Comparison of ENCODE assay signal across 16 cellular contexts in the genomic region with DNA sequence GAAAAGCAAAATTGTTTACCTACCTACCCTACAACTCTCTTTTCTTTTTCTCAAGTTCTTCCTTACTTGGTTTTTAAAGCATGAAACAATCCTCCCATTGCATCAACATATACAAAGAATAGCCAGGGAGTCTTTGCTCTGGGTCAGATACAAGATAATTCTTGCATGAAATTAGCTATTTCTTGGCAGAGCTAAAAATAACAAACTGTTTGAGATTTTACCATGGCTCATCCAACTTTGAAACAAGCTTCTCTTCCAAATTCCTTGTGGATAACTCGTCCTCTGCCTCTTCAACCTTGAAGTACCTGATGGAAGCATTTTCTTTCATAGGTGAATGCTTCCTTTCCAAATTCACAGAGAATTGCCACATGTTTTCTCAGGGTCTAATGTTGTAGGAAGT. TPM values are rescaled to one million over a fixed set of nuclear protein-coding genes. Genes with fewer than 3 reads are reported as not detected.
DNase-seq lines count a peak whose midpoint lies in the region; ATAC-seq, FAIRE-seq and TF ChIP-seq lines count a peak whose summit lies in the region.
"Had no signal": no experiment of that assay in that cellular context is flagged by ENCODE, and none has a peak within 500 bp of the region (broad histone marks: within the 10 kb centered on the region; RNA-seq: fewer than 3 reads in every experiment).

No MANE protein-coding gene starts in this region.

- no peaks in the 10 kb centered on the region for H3K9me3 ChIP-seq in CD8-positive, alpha-beta T cell (ENCODE audit: low read length)
- no peaks in the 10 kb centered on the region for H3K9me3 ChIP-seq in K562 (replicated peaks; ENCODE audit: control insufficient read depth, insufficient read depth, low read depth, low read length)
- H3K9me3 ChIP-seq: thoracic aorta had no signal

- TF ChIP-seq CTCF in CD8-positive, alpha-beta T cell (IDR thresholded peaks at IDR 0.05), result no peak
- TF ChIP-seq CTCF in K562 (IDR thresholded peaks at IDR 0.05 in 2 of 3, conservative IDR thresholded peaks at IDR 0.05 in 1 of 3; ENCODE audit: insufficient read depth in 2 of 3, low read depth in 1 of 3, low read length in 3 of 3), result no peak

- ATAC-seq in CD8-positive, alpha-beta T cell, result no peak
- ATAC-seq in K562, result no peak
- ATAC-seq in HG03045 (IDR thresholded peaks at IDR 0.05; ENCODE audit: unreplicated experiment), result no peak
- no peak for ATAC-seq in GM19395 (IDR thresholded peaks at IDR 0.05; ENCODE audit: unreplicated experiment)

- no peaks in the 10 kb centered on the region for H3K9me1 ChIP-seq in K562 (ENCODE audit: control insufficient read depth, insufficient read depth, low read length)

- peaks cover 34% of the 10 kb centered on the region for H3K4me1 Mint-ChIP-seq in CD8-positive, alpha-beta T cell (ENCODE audit: low read depth)

- FAIRE-seq in K562 (lab: Jason Lieb, UNC), result no peak
- FAIRE-seq: GM18507 had no signal

- CTCF ChIA-PET in CD8-positive, alpha-beta T cell (lab: Charles Lee), result no interaction called here
- CTCF ChIA-PET in K562 (lab: Yijun Ruan, JAX; ENCODE audit: low intra/inter-chr PET ratio), result no interaction called here

- intact Hi-C loops in CD8-positive, alpha-beta T cell (cut with DNase I, micrococcal nuclease), result loop anchor here in 1 of 2 experiments (10.0 kb wide), 1 partner anchor 1647 kb away; the partner anchor contains the start of gene BBX
- intact Hi-C loops in K562 (cut with micrococcal nuclease), result no loop called here

- 36% methylated on average over 1 of the region's 1 CpG for WGBS in K562 (ENCODE audit: insufficient coverage, low coverage, missing lambda C conversion rate)

- no peak overlapping the region for H3K4me2 ChIP-seq in K562 (ENCODE audit: insufficient read depth, low read length)

- DNase-seq in CD8-positive, alpha-beta T cell, result no peak
- DNase-seq in M059J (ENCODE audit: low read depth) (peak; percentile 11), K562 (ENCODE audit: extremely low read depth in 1 of 4, low spot score in 3 of 4) (no peak), left kidney (ENCODE audit: low read depth, low spot score) (peak; percentile 6), iPS-NIHi7 (ENCODE audit: extremely low spot score) (no peak)
- no peak for DNase-seq in stimulated activated naive CD4-positive, alpha-beta T cell (lab: John Stamatoyannopoulos, UW)
- DNase-seq: activated T-cell treated with anti-CD3 and anti-CD28 coated beads, Interleukin-2, amount 50 U/mL, for 4 hours; brain microvascular endothelial cell; DMS153; NCI-H1092; NK-92 treated with Interleukin-12 subunit alpha and Interleukin-12 subunit beta, amount 100 ng/mL, for 24 hours had no signal

- no peaks in the 10 kb centered on the region for H3K27me3 ChIP-seq in CD8-positive, alpha-beta T cell (ENCODE audit: insufficient read depth, low read length)
- H3K27me3 ChIP-seq in K562 (ENCODE audit: control insufficient read depth in 2 of 2, insufficient read depth in 2 of 2, low read length in 2 of 2), result no peaks in the 10 kb centered on the region
- H3K27me3 ChIP-seq: brain microvascular endothelial cell had no signal

- peak overlapping the region; percentile 78 for H3K27ac Mint-ChIP-seq in CD8-positive, alpha-beta T cell
- H3K27ac Mint-ChIP-seq: B cell had no signal

- H3K36me3 ChIP-seq in CD8-positive, alpha-beta T cell (ENCODE audit: insufficient read depth, low read length), result no peaks in the 10 kb centered on the region
- no peaks in the 10 kb centered on the region for H3K36me3 ChIP-seq in K562 (ENCODE audit: control insufficient read depth, insufficient read depth, low read length)
- H3K36me3 ChIP-seq: brain microvascular endothelial cell, thoracic aorta had no signal

- H3K9ac ChIP-seq in K562 (ENCODE audit: insufficient read depth in 1 of 2, low read depth in 2 of 2, low read length in 2 of 2), result no peak overlapping the region

- in situ Hi-C loops in K562 (cut with MboI), result no loop called here

- POLR2A ChIA-PET in CD8-positive, alpha-beta T cell (lab: Charles Lee), result no interaction called here
- POLR2A ChIA-PET in K562 (lab: Yijun Ruan, JAX), result interaction anchor here (1.2 kb wide), 1 partner anchor 9 kb away, joined by 3 read pairs; the partner anchor contains the start of gene CBLB

- H4K20me1 ChIP-seq in K562 (replicated peaks; ENCODE audit: control insufficient read depth, insufficient read depth, low read length), result no peaks in the 10 kb centered on the region

- no peaks in the 10 kb centered on the region for H3K79me2 ChIP-seq in K562 (ENCODE audit: control insufficient read depth, insufficient read depth, low read length)

- no peaks in the 10 kb centered on the region for H3K36me3 Mint-ChIP-seq in CD8-positive, alpha-beta T cell

- TF ChIP-seq EP300 in K562 (IDR thresholded peaks at IDR 0.05; ENCODE audit: low read length), result no peak

- no peaks in the 10 kb centered on the region for H3K9me3 Mint-ChIP-seq in CD8-positive, alpha-beta T cell
- H3K9me3 Mint-ChIP-seq: activated T-cell treated with anti-CD3 and anti-CD28 coated beads, Interleukin-2, amount 50 U/mL, for 4 hours had no signal

- TF ChIP-seq RAD21 in K562 (CRISPR knock-in tag; conservative IDR thresholded peaks at IDR 0.05 in 1 of 2, IDR thresholded peaks at IDR 0.05 in 1 of 2), result no peak

- H3K4me3 Mint-ChIP-seq in CD8-positive, alpha-beta T cell, result peak overlapping the region; percentile 49
- H3K4me3 Mint-ChIP-seq: activated T-cell treated with anti-CD3 and anti-CD28 coated beads, Interleukin-2, amount 50 U/mL, for 4 hours; B cell had no signal

- no peak overlapping the region for H3K27ac ChIP-seq in CD8-positive, alpha-beta T cell (ENCODE audit: low read depth, low read length)
- no peak overlapping the region for H3K27ac ChIP-seq in K562 (ENCODE audit: extremely low read depth, low read depth, low read length)
- H3K27ac ChIP-seq: brain microvascular endothelial cell, thoracic aorta had no signal

- no peaks in the 10 kb centered on the region for H3K27me3 Mint-ChIP-seq in CD8-positive, alpha-beta T cell (ENCODE audit: low read depth)
- H3K27me3 Mint-ChIP-seq: B cell had no signal

- TF ChIP-seq POLR2A in K562 (conservative IDR thresholded peaks at IDR 0.05), result no peak

- H2AFZ ChIP-seq in K562 (ENCODE audit: low read depth, low read length), result 0 out of 2 replicates have a peak overlapping the region, but pooled peaks have one; percentile 68

- no TSS peak for BruUV-seq in K562 (replicated peaks; lab: Mats Ljungman, UMichigan)

- peaks cover 19% of the 10 kb centered on the region for H3K4me1 ChIP-seq in CD8-positive, alpha-beta T cell (ENCODE audit: insufficient read depth, low read length)
- H3K4me1 ChIP-seq in K562 (replicated peaks in 1 of 2; ENCODE audit: control insufficient read depth in 2 of 2, insufficient read depth in 2 of 2, low read length in 2 of 2), result peaks cover 0 to under 1% of the 10 kb centered on the region in 2 experiments; a peak in 1 of 5 replicates

- H3K4me3 ChIP-seq in CD8-positive, alpha-beta T cell (ENCODE audit: low read depth, low read length), result no peak overlapping the region
- no peak overlapping the region for H3K4me3 ChIP-seq in K562
- H3K4me3 ChIP-seq: thoracic aorta had no signal

TF ChIP-seq in K562, 482 proteins besides CTCF, POLR2A, EP300 and RAD21:
- TF ChIP-seq TCFL5 (CRISPR knock-in tag; conservative IDR thresholded peaks at IDR 0.05), result no peak

RNA-seq across cellular contexts. Expression of gene CBLB, which starts 9.2 kb away (rescaled TPM):
- total RNA-seq in CD8-positive, alpha-beta T cell, result 100 to 1,000 TPM; 133 to 140 TPM
- total RNA-seq in M059J (2014; rRNA removed; shearing (Covaris generic)), result 11.0 and 11.4 TPM in 2 replicates
- 35.1 and 68.8 TPM in 2 replicates for total RNA-seq in K562 (2011; cell fraction: chromatin; rRNA removed; ENCODE audit: low replicate concordance)
- total RNA-seq in K562 (2011; cell fraction: nucleolus; rRNA removed), result 9.7 and 10.2 TPM in 2 replicates
- 17.9 and 22.7 TPM in 2 replicates for total RNA-seq in K562 (2011; cell fraction: nucleoplasm; rRNA removed)
- total RNA-seq in K562 (2014; rRNA removed) (5.2 and 5.4 TPM in 2 replicates), K562 (2014; rRNA removed; fragmentation: Illumina TruSeq; extraction: Trizol) (6.3 and 6.7 TPM in 2 replicates), K562 (2015; rRNA removed; fragmentation: Illumina TruSeq; extraction: Trizol) (4.4 and 5.3 TPM in 2 replicates), K562 (2021) (6.4 TPM in 2 replicates)
- polyA plus RNA-seq in K562 (2011; rRNA removed) (8.1 and 10.5 TPM in 2 replicates), K562 (2014; fragmentation: Illumina TruSeq; extraction: Trizol) (5.9 TPM in 2 replicates), K562 (2014; fragmentation: Nextera tagmentation; extraction: Ambion mirVana) (1 to 10 TPM; 1.8 to 2.2 TPM), K562 (2014; rRNA removed) (2.7 and 3.3 TPM in 2 replicates)
- 4.4 and 7.2 TPM in 2 replicates for polyA plus RNA-seq in K562 (2011; cell fraction: cytosol; rRNA removed)
- 8.3 and 11.3 TPM in 2 replicates for polyA plus RNA-seq in K562 (2011; cell fraction: nucleus; rRNA removed)
- polyA plus RNA-seq in K562 (2012), result 3.2 and 4.9 TPM in 2 replicates
- polyA minus RNA-seq in K562 (2011; rRNA and poly(A)+ RNA removed), result 23.2 and 34.6 TPM in 2 replicates
- 3.8 and 6.5 TPM in 2 replicates for polyA minus RNA-seq in K562 (2011; cell fraction: cytosol; rRNA and poly(A)+ RNA removed)
- 23.8 and 42.1 TPM in 2 replicates for polyA minus RNA-seq in K562 (2011; cell fraction: nucleus; rRNA and poly(A)+ RNA removed)

Comparison
In these comparisons a context has a peak if more than half of its experiments do, and no peak if none do; other contexts are left out.
1. DNase-seq: peak in M059J (single experiment) and left kidney (single experiment); none in CD8-positive, alpha-beta T cell (0 of 7), K562 (0 of 4), stimulated activated naive CD4-positive, alpha-beta T cell (0 of 6) and iPS-NIHi7 (single experiment).